Comparison of ENCODE assay signal across 28 cellular contexts in genomic region chr3:100099621-100100020, GRCh38. TPM values are rescaled to one million over a fixed set of nuclear protein-coding genes. Genes with fewer than 3 reads are reported as not detected.
DNase-seq lines count a peak whose midpoint lies in the region; ATAC-seq, FAIRE-seq and TF ChIP-seq lines count a peak whose summit lies in the region.
"Had no signal": no experiment of that assay in that cellular context is flagged by ENCODE, and none has a peak within 500 bp of the region (broad histone marks: within the 10 kb centered on the region; RNA-seq: fewer than 3 reads in every experiment).

No MANE protein-coding gene starts in this region.

- intact Hi-C loops in IMR-90 (cut with micrococcal nuclease): no loop called here

- in situ Hi-C loops in IMR-90 (cut with MboI; ENCODE audit: low sequenced_read_pairs): no loop called here

- BruUV-seq in IMR-90 (replicated peaks; lab: Mats Ljungman, UMichigan): no TSS peak

- H3K23ac ChIP-seq in IMR-90 (ENCODE audit: low read depth, low read length): no peak overlapping the region

- no peak overlapping the region for H3K4me3 ChIP-seq in IMR-90 (ENCODE audit: insufficient read depth, low read depth, low read length)
- no peak overlapping the region for H3K4me3 ChIP-seq in astrocyte (ENCODE audit: insufficient read depth, low read depth, low read length)
- H3K4me3 ChIP-seq in lung: no peak overlapping the region
- H3K4me3 ChIP-seq in smooth muscle cell: no peak overlapping the region
- H3K4me3 ChIP-seq: body of pancreas, spleen had no signal

- peaks cover 42% of the 10 kb centered on the region for H3K4me1 Mint-ChIP-seq in astrocyte (ENCODE audit: low read depth, unreplicated experiment)
- H3K4me1 Mint-ChIP-seq: CD14-positive monocyte had no signal

- peak overlapping the region; percentile 60 for H2BK120ac ChIP-seq in IMR-90 (ENCODE audit: low read depth, low read length)

- POLR2A ChIA-PET in IMR-90 (lab: Charles Lee; ENCODE audit: unreplicated experiment): no interaction called here

- peak overlapping the region; percentile 37; the same call in 1 of the 2 replicates for H4K91ac ChIP-seq in IMR-90 (ENCODE audit: insufficient read depth, low read depth, low read length)

- peak overlapping the region; percentile 76 for H4K5ac ChIP-seq in IMR-90 (ENCODE audit: low read depth, low read length)

- no peak for FAIRE-seq in astrocyte (lab: Jason Lieb, UNC)
- FAIRE-seq: D721Med had no signal

- H3K14ac ChIP-seq in IMR-90 (replicated peaks; ENCODE audit: low read depth, low read length): peak overlapping the region; percentile 50; the same call in 1 of the 2 replicates

- H2BK20ac ChIP-seq in IMR-90 (ENCODE audit: low read depth, low read length): peak overlapping the region; percentile 81; the same call in 1 of the 2 replicates

- H3K56ac ChIP-seq in IMR-90 (ENCODE audit: extremely low read depth, insufficient read depth, low read length): no peak overlapping the region

- H3K18ac ChIP-seq in IMR-90 (ENCODE audit: low read depth, low read length): peak overlapping the region; percentile 80

- H4K8ac ChIP-seq in IMR-90 (ENCODE audit: low read depth in 2 of 2, low read length in 2 of 2): no peak overlapping the region; a peak in 1 of 4 replicates

- H3K36me3 ChIP-seq in IMR-90 (ENCODE audit: control insufficient read depth, insufficient read depth, low read length) (no peaks in the 10 kb centered on the region), astrocyte (ENCODE audit: insufficient read depth, low read length) (no peaks in the 10 kb centered on the region), lung (ENCODE audit: control insufficient read depth in 2 of 2, insufficient read depth in 2 of 2, low read length in 2 of 2) (no peaks in the 10 kb centered on the region), smooth muscle cell (ENCODE audit: low read depth) (no peaks in the 10 kb centered on the region)
- H3K36me3 ChIP-seq: spleen had no signal

- H3K9me3 ChIP-seq in IMR-90 (ENCODE audit: control insufficient read depth, insufficient read depth, low read length) (no peaks in the 10 kb centered on the region), astrocyte (ENCODE audit: insufficient read depth, low read depth, low read length) (no peaks in the 10 kb centered on the region), lung (ENCODE audit: control insufficient read depth in 2 of 2, insufficient read depth in 1 of 2, low read length in 1 of 2) (no peaks in the 10 kb centered on the region), smooth muscle cell (replicated peaks; ENCODE audit: low read depth) (no peaks in the 10 kb centered on the region)
- H3K9me3 ChIP-seq: body of pancreas, spleen had no signal

- no peak for TF ChIP-seq POLR2A in IMR-90 (IDR thresholded peaks at IDR 0.05; ENCODE audit: low read depth, low read length)

- TF ChIP-seq CTCF in IMR-90 (conservative IDR thresholded peaks at IDR 0.05; ENCODE audit: low read depth, low read length): no peak
- TF ChIP-seq CTCF in astrocyte (IDR thresholded peaks at IDR 0.05; ENCODE audit: insufficient read depth, low read depth, low read length): no peak
- no peak for TF ChIP-seq CTCF in lung (IDR thresholded peaks at IDR 0.05; ENCODE audit: control extremely low read depth, extremely low read depth)
- TF ChIP-seq CTCF in smooth muscle cell (IDR thresholded peaks at IDR 0.05; ENCODE audit: borderline replicate concordance, insufficient read depth, poor library complexity, severe bottlenecking): no peak

- H4K20me1 ChIP-seq in IMR-90 (ENCODE audit: insufficient read depth, low read length) (peaks cover 3% of the 10 kb centered on the region; the same call in 1 of the 2 replicates), astrocyte (ENCODE audit: insufficient read depth, low read length) (no peaks in the 10 kb centered on the region), smooth muscle cell (ENCODE audit: low read depth) (no peaks in the 10 kb centered on the region)

- H3K9me1 ChIP-seq in IMR-90 (ENCODE audit: insufficient read depth, low read length): peaks cover 7% of the 10 kb centered on the region

- dilution Hi-C loops in IMR-90 (cut with HindIII; ENCODE audit: low sequenced_read_pairs, unreplicated experiment): no loop called here

- DNase-seq in IMR-90 (no peak), astrocyte (ENCODE audit: low read depth) (peak; percentile 90), lung (ENCODE audit: low spot score) (no peak), smooth muscle cell (lab: John Stamatoyannopoulos, UW; ENCODE audit: unreplicated experiment) (no peak), SHP77 (lab: John Stamatoyannopoulos, UW) (no peak), NCI-H1417 (lab: John Stamatoyannopoulos, UW) (no peak), SW480 (ENCODE audit: low spot score) (no peak)
- DNase-seq: activated CD4-positive, alpha-beta T cell treated with anti-CD3 and anti-CD28 coated beads, Interleukin-2, amount 50 U/mL, for 48 hours; activated CD4-positive, CD25-positive, alpha-beta regulatory T cell; activated CD8-positive, alpha-beta memory T cell treated with anti-CD3 and anti-CD28 coated beads, Interleukin-2, amount 50 U/mL, for 48 hours; body of pancreas; cerebellar nuclear complex; effector CD4-positive, alpha-beta T cell; foreskin fibroblast; islet precursor cell; NCI-H1694 treated with DMSO at 0.1 percent for 48 hours; NCI-H82; spleen; stimulated activated CD4-positive, alpha-beta T cell treated with anti-CD3 and anti-CD28 coated beads, Interleukin-4, amount 100 ng/mL, for 1 hour; T1000 had no signal

- H3K27me3 ChIP-seq in IMR-90 (ENCODE audit: control insufficient read depth, insufficient read depth, low read length) (no peaks in the 10 kb centered on the region), astrocyte (ENCODE audit: insufficient read depth, low read length) (no peaks in the 10 kb centered on the region), lung (ENCODE audit: control insufficient read depth, insufficient read depth) (no peaks in the 10 kb centered on the region), smooth muscle cell (ENCODE audit: low read depth) (no peaks in the 10 kb centered on the region)
- H3K27me3 ChIP-seq: body of pancreas, spleen had no signal

- no peak overlapping the region for H2BK5ac ChIP-seq in IMR-90 (ENCODE audit: low read depth, low read length, poor library complexity, severe bottlenecking)

- H3K4me2 ChIP-seq in IMR-90 (ENCODE audit: low read depth, low read length) (no peak overlapping the region), astrocyte (ENCODE audit: low read length) (peak overlapping the region; percentile 11), smooth muscle cell (peak overlapping the region; percentile 60)

- peak overlapping the region; percentile 58 for H3K27ac Mint-ChIP-seq in astrocyte (ENCODE audit: unreplicated experiment)
- H3K27ac Mint-ChIP-seq: activated naive CD4-positive, alpha-beta T cell treated with anti-CD3 and anti-CD28 coated beads, Interleukin-2, amount 50 U/mL, for 24 hours; activated T-helper 17 cell treated with anti-CD3 and anti-CD28 coated beads, Interleukin-2, amount 50 U/mL, for 72 hours; CD14-positive monocyte; progenitor cell of endocrine pancreas; stimulated activated memory B cell treated with anti-CD40 and anti-IgM and Interleukin-4, amounts not matched to agents 10 μg/mL and 1 μg/mL and 100 μg/mL, for 72 hours had no signal

- no peaks in the 10 kb centered on the region for H3K79me1 ChIP-seq in IMR-90 (ENCODE audit: low read depth in 1 of 2, low read length in 2 of 2)

- H3K79me2 ChIP-seq in astrocyte (ENCODE audit: insufficient read depth, low read length) (no peaks in the 10 kb centered on the region), smooth muscle cell (ENCODE audit: low read depth) (no peaks in the 10 kb centered on the region)

- H3K27ac ChIP-seq in IMR-90 (ENCODE audit: insufficient read depth, low read length) (no peak overlapping the region), astrocyte (ENCODE audit: low read depth, low read length) (no peak overlapping the region), lung (ENCODE audit: low read depth in 1 of 2, low read length in 1 of 2) (peak overlapping the region; percentile 16 to 46), smooth muscle cell (ENCODE audit: low read depth) (peak overlapping the region; percentile 66)
- H3K27ac ChIP-seq: HL-60 had no signal

- ATAC-seq in IMR-90 (ENCODE audit: low read depth) (no peak), lung (ENCODE audit: insufficient read depth, low FRiP score) (peak; percentile 8)
- ATAC-seq: activated T-helper 17 cell treated with anti-CD3 and anti-CD28 coated beads, Interleukin-2, amount 50 U/mL, for 72 hours; body of pancreas; HCT116; stimulated activated memory B cell treated with anti-CD40 and anti-IgM and Interleukin-4, amounts not matched to agents 10 μg/mL and 1 μg/mL and 100 μg/mL, for 72 hours had no signal

- CTCF ChIA-PET in IMR-90 (lab: Yijun Ruan, JAX): no interaction called here

- TF ChIP-seq RAD21 in IMR-90 (IDR thresholded peaks at IDR 0.05; ENCODE audit: low read length): no peak

- no CpG with 5 or more reads among the region's 2 CpGs for WGBS in IMR-90 (ENCODE audit: extremely low coverage in 2 of 2, insufficient read length in 1 of 2), 2 experiments
- 54 to 74% methylated on average over 2 of the region's 2 CpGs for WGBS in lung, 2 donors
- WGBS in smooth muscle cell (ENCODE audit: low lambda C conversion rate): 24% methylated on average over 2 of the region's 2 CpGs

- no peaks in the 10 kb centered on the region for H3K9me3 Mint-ChIP-seq in astrocyte (ENCODE audit: unreplicated experiment)
- H3K9me3 Mint-ChIP-seq: activated naive CD4-positive, alpha-beta T cell treated with anti-CD3 and anti-CD28 coated beads, Interleukin-2, amount 50 U/mL, for 24 hours; activated T-helper 17 cell treated with anti-CD3 and anti-CD28 coated beads, Interleukin-2, amount 50 U/mL, for 72 hours; CD14-positive monocyte had no signal

- H2AK9ac ChIP-seq in IMR-90 (replicated peaks; ENCODE audit: low read depth, low read length, poor library complexity): no peak overlapping the region

- H2AFZ ChIP-seq in IMR-90 (replicated peaks; ENCODE audit: low read length, poor library complexity): no peak overlapping the region
- H2AFZ ChIP-seq in astrocyte (ENCODE audit: low read depth, low read length): no peak overlapping the region
- H2AFZ ChIP-seq in smooth muscle cell (ENCODE audit: low read depth): no peak overlapping the region

- H3K4ac ChIP-seq in IMR-90 (ENCODE audit: low read depth, low read length): peak overlapping the region; percentile 43; the same call in 1 of the 2 replicates

- H3K4me1 ChIP-seq in IMR-90 (ENCODE audit: control insufficient read depth, insufficient read depth, low read length): peaks cover 21% of the 10 kb centered on the region
- peaks cover 23% of the 10 kb centered on the region for H3K4me1 ChIP-seq in astrocyte (ENCODE audit: insufficient read depth, low read length)
- H3K4me1 ChIP-seq in lung (ENCODE audit: control insufficient read depth in 2 of 2, insufficient read depth in 2 of 2, low read length in 2 of 2): peaks cover 9 to 12% of the 10 kb centered on the region in 2 donors
- H3K4me1 ChIP-seq in smooth muscle cell (ENCODE audit: low read depth): peaks cover 14% of the 10 kb centered on the region

- H2BK15ac ChIP-seq in IMR-90 (ENCODE audit: low read depth, low read length): 0 out of 3 replicates have a peak overlapping the region, but pooled peaks have one; percentile 12

- peaks cover 12% of the 10 kb centered on the region for H3F3A ChIP-seq in smooth muscle cell (ENCODE audit: low read depth)

- H3K4me3 Mint-ChIP-seq in astrocyte (ENCODE audit: unreplicated experiment): no peak overlapping the region
- H3K4me3 Mint-ChIP-seq: activated naive CD4-positive, alpha-beta T cell treated with anti-CD3 and anti-CD28 coated beads, Interleukin-2, amount 50 U/mL, for 24 hours; activated T-helper 17 cell treated with anti-CD3 and anti-CD28 coated beads, Interleukin-2, amount 50 U/mL, for 72 hours; CD14-positive monocyte; stimulated activated memory B cell treated with anti-CD40 and anti-IgM and Interleukin-4, amounts not matched to agents 10 μg/mL and 1 μg/mL and 100 μg/mL, for 72 hours had no signal

- H3K9ac ChIP-seq in IMR-90 (ENCODE audit: low read depth, low read length) (no peak overlapping the region), astrocyte (ENCODE audit: low read length) (no peak overlapping the region), smooth muscle cell (ENCODE audit: low read depth) (no peak overlapping the region)

- H3K36me3 Mint-ChIP-seq in astrocyte (ENCODE audit: low read depth, unreplicated experiment): no peaks in the 10 kb centered on the region
- H3K36me3 Mint-ChIP-seq: CD14-positive monocyte had no signal

- H3K27me3 Mint-ChIP-seq in astrocyte (ENCODE audit: low read depth, unreplicated experiment): no peaks in the 10 kb centered on the region
- H3K27me3 Mint-ChIP-seq: activated naive CD4-positive, alpha-beta T cell treated with anti-CD3 and anti-CD28 coated beads, Interleukin-2, amount 50 U/mL, for 24 hours; activated T-helper 17 cell treated with anti-CD3 and anti-CD28 coated beads, Interleukin-2, amount 50 U/mL, for 72 hours; progenitor cell of endocrine pancreas; stimulated activated memory B cell treated with anti-CD40 and anti-IgM and Interleukin-4, amounts not matched to agents 10 μg/mL and 1 μg/mL and 100 μg/mL, for 72 hours had no signal

- H2AK5ac ChIP-seq in IMR-90 (ENCODE audit: low read depth, low read length): no peak overlapping the region

RNA-seq across cellular contexts. Expression of gene FILIP1L, which starts 14.7 kb away (rescaled TPM):
- 19.9 and 21.1 TPM in 2 replicates for total RNA-seq in IMR-90 (2012; rRNA removed)
- polyA plus RNA-seq in IMR-90 (2012; rRNA removed): 11.5 and 14.7 TPM in 2 replicates
- polyA plus RNA-seq in IMR-90 (2012; cell fraction: cytosol; rRNA removed): 2.5 and 4.3 TPM in 2 replicates
- polyA plus RNA-seq in IMR-90 (2012; cell fraction: nucleus; rRNA removed; ENCODE audit: low replicate concordance): 1.4 and 10.5 TPM in 2 replicates
- 209 and 230 TPM in 2 replicates for total RNA-seq in astrocyte
- 10 to 100 TPM; 27.6 to 27.8 TPM for total RNA-seq in lung
- 10 to 100 TPM in 1 of 2 donors, 1 to 10 TPM in 1; 8.3 to 17.3 TPM for polyA plus RNA-seq in lung
- total RNA-seq in smooth muscle cell: 104 and 115 TPM in 2 replicates
- 56.2 and 94.3 TPM in 2 replicates for polyA plus RNA-seq in smooth muscle cell

Comparison
In these comparisons a context has a peak if more than half of its experiments do, and no peak if none do; other contexts are left out.
1. H3K27ac ChIP-seq: peak in lung (2 of 2) and smooth muscle cell (single experiment); none in IMR-90 (single experiment) and astrocyte (single experiment).